Comparison of ENCODE assay signal across 13 cellular contexts in genomic region chr22:20531154-20531403, GRCh38. TPM values are rescaled to one million over a fixed set of nuclear protein-coding genes. Genes with fewer than 3 reads are reported as not detected.
DNase-seq lines count a peak whose midpoint lies in the region; ATAC-seq and TF ChIP-seq lines count a peak whose summit lies in the region.
"Had no signal": no experiment of that assay in that cellular context is flagged by ENCODE, and none has a peak within 500 bp of the region (broad histone marks: within the 10 kb centered on the region; RNA-seq: fewer than 3 reads in every experiment).

No MANE protein-coding gene starts in this region.

- H3K4me1 ChIP-seq in HEK293 (ENCODE audit: control insufficient read depth, insufficient read depth, low read length) (peaks cover 18% of the 10 kb centered on the region), body of pancreas (peaks cover 23% of the 10 kb centered on the region), left lung (peaks cover 42 to 80% of the 10 kb centered on the region in 2 donors), subcutaneous abdominal adipose tissue (ENCODE audit: control insufficient read depth in 5 of 5, insufficient read depth in 5 of 5, low read length in 5 of 5) (peaks cover 28 to 58% (median 50%) of the 10 kb centered on the region in 5 donors), BE2C (peaks cover 55% of the 10 kb centered on the region)

- no peak for DNase-seq in body of pancreas
- DNase-seq in left lung = no peak
- no peak for DNase-seq in activated CD4-positive, alpha-beta T cell treated with anti-CD3 and anti-CD28 coated beads, Interleukin-2, amount 50 U/mL, for 4 hours
- no peak for DNase-seq in lower leg skin (ENCODE audit: low spot score in 2 of 2)
- DNase-seq in BE2C = no peak
- DNase-seq: activated T-cell treated with anti-CD3 and anti-CD28 coated beads for 4 hours, DND-41, GOT3, T-helper 9 cell had no signal

- H3K9ac ChIP-seq in subcutaneous abdominal adipose tissue (ENCODE audit: low read length in 5 of 5) = peak overlapping the region in 3 of 5 donors; percentile 25 to 61 (median 48)
- H3K9ac ChIP-seq: parathyroid adenoma had no signal

- CTCF ChIA-PET in HEK293 (lab: Yijun Ruan, JAX) = interaction anchor here (0.6 to 4.2 kb wide), 7 partner anchors 17 to 1790 kb away, joined by 3 to 40 read pairs (median 4); no protein-coding TSS in a partner anchor

- H3K9me3 ChIP-seq in HEK293 (ENCODE audit: control insufficient read depth, insufficient read depth, low read depth, low read length) = no peaks in the 10 kb centered on the region
- H3K9me3 ChIP-seq in body of pancreas = no peaks in the 10 kb centered on the region
- H3K9me3 ChIP-seq in left lung = no peaks in the 10 kb centered on the region
- no peaks in the 10 kb centered on the region for H3K9me3 ChIP-seq in subcutaneous abdominal adipose tissue (ENCODE audit: control insufficient read depth in 5 of 5, low read length in 5 of 5)
- H3K9me3 ChIP-seq in BE2C = no peaks in the 10 kb centered on the region

- ATAC-seq in body of pancreas = no peak
- no peak for ATAC-seq in left lung
- no peak for ATAC-seq in GM21737 (IDR thresholded peaks at IDR 0.05; ENCODE audit: unreplicated experiment)

- TF ChIP-seq POLR2A in body of pancreas (IDR thresholded peaks at IDR 0.05) (no peak), lower leg skin (IDR thresholded peaks at IDR 0.05) (no peak)

- TF ChIP-seq CTCF in HEK293 (tag by site-specific recombination; IDR thresholded peaks at IDR 0.05) (no peak), body of pancreas (IDR thresholded peaks at IDR 0.05) (no peak), left lung (IDR thresholded peaks at IDR 0.05) (no peak), lower leg skin (IDR thresholded peaks at IDR 0.05) (no peak), BE2C (IDR thresholded peaks at IDR 0.05; ENCODE audit: low read depth, low read length) (no peak)

- POLR2A ChIA-PET in HEK293 (lab: Yijun Ruan, JAX) = interaction anchor here (0.6 to 1.8 kb wide), 7 partner anchors 9 to 26 kb away, joined by 3 to 11 read pairs (median 4); partner anchors contain the start of gene MED15

- 44% methylated on average over 1 of the region's 1 CpG; no CpG with 5 or more reads in 1 of the 2 donors for WGBS in body of pancreas, 2 donors
- 8 to 18% methylated on average over 1 of the region's 1 CpG for WGBS in lower leg skin, 2 donors

- H3K27ac ChIP-seq in HEK293 (ENCODE audit: extremely low read depth, low read depth, low read length) (peak overlapping the region; percentile 65), body of pancreas (peak overlapping the region; percentile 7 to 63 (median 42)), left lung (peak overlapping the region; percentile 73 to 83), subcutaneous abdominal adipose tissue (ENCODE audit: low read depth, low read length) (peak overlapping the region; percentile 88)

- no peaks in the 10 kb centered on the region for H3K27me3 ChIP-seq in body of pancreas
- no peaks in the 10 kb centered on the region for H3K27me3 ChIP-seq in left lung
- H3K27me3 ChIP-seq in subcutaneous abdominal adipose tissue (ENCODE audit: control insufficient read depth in 5 of 5, insufficient read depth in 4 of 5, low read length in 5 of 5) = no peaks in the 10 kb centered on the region
- no peaks in the 10 kb centered on the region for H3K27me3 ChIP-seq in BE2C

- H3K4me3 ChIP-seq in HEK293 (ENCODE audit: low read depth, low read length) = no peak overlapping the region
- H3K4me3 ChIP-seq in body of pancreas = no peak overlapping the region
- H3K4me3 ChIP-seq in left lung = no peak overlapping the region
- no peak overlapping the region for H3K4me3 ChIP-seq in subcutaneous abdominal adipose tissue (ENCODE audit: low read depth in 1 of 5, low read length in 5 of 5)
- H3K4me3 ChIP-seq in lower leg skin (ENCODE audit: low read depth, poor library complexity, severe bottlenecking) = no peak overlapping the region
- H3K4me3 ChIP-seq in BE2C (ENCODE audit: low read depth, low read length) = no peak overlapping the region

- H3K36me3 ChIP-seq in HEK293 (ENCODE audit: control insufficient read depth in 2 of 2, insufficient read depth in 1 of 2, low read length in 2 of 2) = peaks cover 0 to 31% of the 10 kb centered on the region in 2 experiments; a peak in 1 of 3 replicates
- H3K36me3 ChIP-seq in body of pancreas (replicated peaks in 1 of 2; ENCODE audit: insufficient read depth in 1 of 2, low read depth in 2 of 2) = peaks cover 0 to 2% of the 10 kb centered on the region in 2 donors
- H3K36me3 ChIP-seq in left lung = peaks cover 0 to 43% of the 10 kb centered on the region in 2 donors
- peaks cover 3 to 26% (median 15%) of the 10 kb centered on the region in 5 donors for H3K36me3 ChIP-seq in subcutaneous abdominal adipose tissue (ENCODE audit: control insufficient read depth in 5 of 5, insufficient read depth in 5 of 5, low read length in 5 of 5)
- peaks cover 11% of the 10 kb centered on the region for H3K36me3 ChIP-seq in BE2C

- intact Hi-C loops in body of pancreas (cut with DNase I) = no loop called here
- intact Hi-C loops in left lung (cut with DNase I) = no loop called here
- intact Hi-C loops in lower leg skin (cut with DNase I; ENCODE audit: low total_unique reads) = no loop called here

TF ChIP-seq in HEK293, 187 proteins besides CTCF, POLR2A, EP300 and RAD21:
- TF ChIP-seq ZNF544 (tag by site-specific recombination; IDR thresholded peaks at IDR 0.05) = no peak
- TF ChIP-seq PRDM4 (tag by site-specific recombination; IDR thresholded peaks at IDR 0.05) = no peak
- TF ChIP-seq, protein P1, sequence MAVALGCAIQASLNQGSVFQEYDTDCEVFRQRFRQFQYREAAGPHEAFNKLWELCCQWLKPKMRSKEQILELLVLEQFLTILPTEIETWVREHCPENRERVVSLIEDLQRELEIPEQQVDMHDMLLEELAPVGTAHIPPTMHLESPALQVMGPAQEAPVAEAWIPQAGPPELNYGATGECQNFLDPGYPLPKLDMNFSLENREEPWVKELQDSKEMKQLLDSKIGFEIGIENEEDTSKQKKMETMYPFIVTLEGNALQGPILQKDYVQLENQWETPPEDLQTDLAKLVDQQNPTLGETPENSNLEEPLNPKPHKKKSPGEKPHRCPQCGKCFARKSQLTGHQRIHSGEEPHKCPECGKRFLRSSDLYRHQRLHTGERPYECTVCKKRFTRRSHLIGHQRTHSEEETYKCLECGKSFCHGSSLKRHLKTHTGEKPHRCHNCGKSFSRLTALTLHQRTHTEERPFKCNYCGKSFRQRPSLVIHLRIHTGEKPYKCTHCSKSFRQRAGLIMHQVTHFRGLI (tag by site-specific recombination; IDR thresholded peaks at IDR 0.05) = peak; percentile 19; the same call in 1 of the 2 replicates

RNA-seq across cellular contexts. Expression of gene MED15, which starts 23.7 kb away (rescaled TPM):
- total RNA-seq in body of pancreas = 10 to 100 TPM; 31.6 to 36.9 TPM
- total RNA-seq in left lung = 100 to 1,000 TPM in 1 of 2 donors, 10 to 100 TPM in 1; 89.6 to 121 TPM
- 10 to 100 TPM; 40.3 to 69.6 (median 49.2) TPM for total RNA-seq in lower leg skin
- 133 TPM for polyA plus RNA-seq in BE2C (2012; ENCODE audit: insufficient read depth, insufficient read length, low read depth)

RNA-seq across cellular contexts. Expression of gene KLHL22, which starts 35.5 kb away (rescaled TPM):
- total RNA-seq in body of pancreas (10 to 100 TPM; 10.1 to 11.9 TPM), left lung (10 to 100 TPM; 22.0 to 26.4 TPM), lower leg skin (10 to 100 TPM; 14.0 to 23.8 (median 20.2) TPM)
- polyA plus RNA-seq in BE2C (2012; ENCODE audit: insufficient read depth, insufficient read length, low read depth) = 41.4 TPM
